In genomic region chr1:217977943-217978342, GRCh38 we compare ENCODE assay signal across 36 cellular contexts.
"Had no signal": no experiment of that assay in that cellular context is flagged by ENCODE, and none has a peak within 500 bp of the region (broad histone marks: within the 10 kb centered on the region; RNA-seq: fewer than 3 reads in every experiment).

No MANE protein-coding gene starts in this region.

- H3K27me3 Mint-ChIP-seq: activated CD4-positive, alpha-beta memory T cell treated with anti-CD3 and anti-CD28 coated beads for 36 hours; activated CD4-positive, alpha-beta T cell treated with anti-CD3 and anti-CD28 coated beads for 36 hours; activated CD4-positive, alpha-beta T cell treated with anti-CD3 and anti-CD28 coated beads, Interleukin-2, amount 10 ng/mL, durations not matched to agents 24 days and 14 days; activated CD8-positive, alpha-beta memory T cell treated with anti-CD3 and anti-CD28 coated beads, Interleukin-2, amount 10 ng/mL, durations not matched to agents 7 days and 5 days; activated naive CD4-positive, alpha-beta T cell treated with anti-CD3 and anti-CD28 coated beads, Interleukin-2, amount 50 U/mL, for 24 hours; activated naive CD8-positive, alpha-beta T cell treated with anti-CD3 and anti-CD28 coated beads for 36 hours; activated naive CD8-positive, alpha-beta T cell treated with anti-CD3 and anti-CD28 coated beads, Interleukin-2, amount 50 U/mL, for 24 hours; T-helper 17 cell had no signal

- H3K4me1 Mint-ChIP-seq: activated CD4-positive, alpha-beta T cell treated with anti-CD3 and anti-CD28 coated beads for 36 hours; activated CD4-positive, alpha-beta T cell treated with anti-CD3 and anti-CD28 coated beads, Interleukin-2, amount 10 ng/mL, durations not matched to agents 24 days and 14 days; activated CD8-positive, alpha-beta memory T cell treated with anti-CD3 and anti-CD28 coated beads, Interleukin-2, amount 10 ng/mL, durations not matched to agents 7 days and 5 days; activated naive CD4-positive, alpha-beta T cell treated with anti-CD3 and anti-CD28 coated beads, Interleukin-2, amount 50 U/mL, for 24 hours; activated naive CD8-positive, alpha-beta T cell treated with anti-CD3 and anti-CD28 coated beads for 36 hours; activated naive CD8-positive, alpha-beta T cell treated with anti-CD3 and anti-CD28 coated beads, Interleukin-2, amount 50 U/mL, for 24 hours; brain; endodermal cell; T-helper 17 cell had no signal

- DNase-seq: activated CD4-positive, alpha-beta memory T cell treated with anti-CD3 and anti-CD28 coated beads for 36 hours; activated CD4-positive, alpha-beta T cell treated with anti-CD3 and anti-CD28 coated beads for 36 hours; activated CD4-positive, alpha-beta T cell treated with anti-CD3 and anti-CD28 coated beads, Interleukin-2, amount 10 ng/mL, durations not matched to agents 24 days and 14 days; activated CD4-positive, CD25-positive, alpha-beta regulatory T cell; activated CD4-positive, CD25-positive, alpha-beta regulatory T cell treated with anti-CD3 and anti-CD28 coated beads, Interleukin-2, amount 50 U/mL, for 72 hours; activated CD8-positive, alpha-beta memory T cell treated with anti-CD3 and anti-CD28 coated beads, Interleukin-2, amount 10 ng/mL, durations not matched to agents 7 days and 5 days; activated CD8-positive, alpha-beta memory T cell treated with anti-CD3 and anti-CD28 coated beads, Interleukin-2, amount 50 U/mL, for 4 hours; activated CD8-positive, alpha-beta T cell treated with anti-CD3 and anti-CD28 coated beads, Interleukin-2, amount 10 ng/mL, durations not matched to agents 7 days and 5 days; activated effector memory CD4-positive, alpha-beta T cell treated with anti-CD3 and anti-CD28 coated beads, Interleukin-2, amount 50 U/mL, for 16 hours; activated naive CD4-positive, alpha-beta T cell treated with anti-CD3 and anti-CD28 coated beads for 36 hours; activated naive CD8-positive, alpha-beta T cell treated with anti-CD3 and anti-CD28 coated beads for 36 hours; activated naive CD8-positive, alpha-beta T cell treated with anti-CD3 and anti-CD28 coated beads, Interleukin-2, amount 50 U/mL, for 24 hours; activated T-cell treated with anti-CD3 and anti-CD28 coated beads, Interleukin-2, amount 50 U/mL, for 1 hour; activated T-cell treated with anti-CD3 and anti-CD28 coated beads, Interleukin-2, amount 50 U/mL, for 48 hours; adrenal gland; amygdala; aorta; central memory CD4-positive, alpha-beta T cell; cerebellar nuclear complex; colonic mucosa; effector CD8-positive, alpha-beta T cell; foreskin fibroblast; heart right ventricle; T-helper 17 cell; T1000; WERI-Rb-1 had no signal

- H3K4me3 ChIP-seq: adrenal gland, breast epithelium, cardiac muscle cell, colonic mucosa, heart right ventricle, hepatocyte had no signal

- H2AFZ ChIP-seq: hepatocyte had no signal

- ATAC-seq: activated CD4-positive, alpha-beta T cell treated with anti-CD3 and anti-CD28 coated beads for 36 hours; activated CD8-positive, alpha-beta memory T cell treated with anti-CD3 and anti-CD28 coated beads, Interleukin-2, amount 10 ng/mL, durations not matched to agents 7 days and 5 days; activated CD8-positive, alpha-beta T cell treated with anti-CD3 and anti-CD28 coated beads, Interleukin-2, amount 10 ng/mL, durations not matched to agents 7 days and 5 days; activated naive CD8-positive, alpha-beta T cell treated with anti-CD3 and anti-CD28 coated beads, Interleukin-2, amount 50 U/mL, for 24 hours; esophagus mucosa; heart right ventricle; T-helper 17 cell had no signal

- H3K79me2 ChIP-seq: hepatocyte had no signal

- H3K9me3 Mint-ChIP-seq: activated CD4-positive, alpha-beta T cell treated with anti-CD3 and anti-CD28 coated beads, Interleukin-2, amount 10 ng/mL, durations not matched to agents 24 days and 14 days; activated naive CD8-positive, alpha-beta T cell treated with anti-CD3 and anti-CD28 coated beads for 36 hours; activated T-helper 2 cell treated with anti-CD3 and anti-CD28 coated beads, Interferon-gamma antibody, Interleukin-2, Interleukin-4, amounts not matched to agents 10 μg/mL and 5 μg/mL and 100 μg/mL, durations not matched to agents 14 hours and 24 hours and 36 hours; endodermal cell had no signal

- H3K9me3 ChIP-seq: adrenal gland, breast epithelium, colonic mucosa, heart right ventricle had no signal

- H3K27ac Mint-ChIP-seq: activated CD4-positive, alpha-beta memory T cell treated with anti-CD3 and anti-CD28 coated beads for 36 hours; activated CD4-positive, alpha-beta T cell treated with anti-CD3 and anti-CD28 coated beads for 36 hours; activated CD4-positive, alpha-beta T cell treated with anti-CD3 and anti-CD28 coated beads, Interleukin-2, amount 10 ng/mL, durations not matched to agents 24 days and 14 days; activated CD8-positive, alpha-beta memory T cell treated with anti-CD3 and anti-CD28 coated beads, Interleukin-2, amount 10 ng/mL, durations not matched to agents 7 days and 5 days; activated CD8-positive, alpha-beta T cell treated with anti-CD3 and anti-CD28 coated beads, Interleukin-2, amount 10 ng/mL, durations not matched to agents 7 days and 5 days; activated naive CD4-positive, alpha-beta T cell treated with anti-CD3 and anti-CD28 coated beads for 36 hours; activated naive CD4-positive, alpha-beta T cell treated with anti-CD3 and anti-CD28 coated beads, Interleukin-2, amount 50 U/mL, for 24 hours; activated naive CD8-positive, alpha-beta T cell treated with anti-CD3 and anti-CD28 coated beads for 36 hours; activated naive CD8-positive, alpha-beta T cell treated with anti-CD3 and anti-CD28 coated beads, Interleukin-2, amount 50 U/mL, for 24 hours; activated T-helper 1 cell treated with anti-CD3 and anti-CD28 coated beads, Interleukin-12 subunit alpha, Interleukin-12 subunit beta, Interleukin-2, Interleukin-4 antibody, amounts not matched to agents 30 ng/mL and 10 ng/mL and 1 ng/mL, durations not matched to agents 14 hours and 24 hours and 36 hours; activated T-helper 2 cell treated with anti-CD3 and anti-CD28 coated beads, Interferon-gamma antibody, Interleukin-2, Interleukin-4, amounts not matched to agents 10 μg/mL and 5 μg/mL and 100 μg/mL, durations not matched to agents 14 hours and 24 hours and 36 hours; brain; endodermal cell; T-helper 17 cell; T-helper 2 cell treated with Interferon-gamma antibody and Interleukin-4, amounts not matched to agents 5 μg/mL and 100 μg/mL, for 36 hours had no signal

- H3K4me1 ChIP-seq: adrenal gland, breast epithelium, colonic mucosa, heart right ventricle had no signal

- H3K36me3 ChIP-seq: adrenal gland, breast epithelium, cardiac muscle cell, colonic mucosa, heart right ventricle, WERI-Rb-1 had no signal

- H3K4me3 Mint-ChIP-seq: activated CD4-positive, alpha-beta memory T cell treated with anti-CD3 and anti-CD28 coated beads for 36 hours; activated CD4-positive, alpha-beta T cell treated with anti-CD3 and anti-CD28 coated beads for 36 hours; activated CD4-positive, alpha-beta T cell treated with anti-CD3 and anti-CD28 coated beads, Interleukin-2, amount 10 ng/mL, durations not matched to agents 24 days and 14 days; activated CD8-positive, alpha-beta memory T cell treated with anti-CD3 and anti-CD28 coated beads, Interleukin-2, amount 10 ng/mL, durations not matched to agents 7 days and 5 days; activated CD8-positive, alpha-beta T cell treated with anti-CD3 and anti-CD28 coated beads, Interleukin-2, amount 10 ng/mL, durations not matched to agents 7 days and 5 days; activated naive CD4-positive, alpha-beta T cell treated with anti-CD3 and anti-CD28 coated beads for 36 hours; activated naive CD4-positive, alpha-beta T cell treated with anti-CD3 and anti-CD28 coated beads, Interleukin-2, amount 50 U/mL, for 24 hours; activated naive CD8-positive, alpha-beta T cell treated with anti-CD3 and anti-CD28 coated beads for 36 hours; activated naive CD8-positive, alpha-beta T cell treated with anti-CD3 and anti-CD28 coated beads, Interleukin-2, amount 50 U/mL, for 24 hours; activated T-helper 1 cell treated with anti-CD3 and anti-CD28 coated beads, Interleukin-12 subunit alpha, Interleukin-12 subunit beta, Interleukin-2, Interleukin-4 antibody, amounts not matched to agents 30 ng/mL and 10 ng/mL and 1 ng/mL, durations not matched to agents 14 hours and 24 hours and 36 hours; brain; endodermal cell; T-helper 17 cell; T-helper 2 cell treated with Interferon-gamma antibody and Interleukin-4, amounts not matched to agents 5 μg/mL and 100 μg/mL, for 36 hours had no signal

- H3K4me2 ChIP-seq: hepatocyte had no signal

- H3K27me3 ChIP-seq: adrenal gland, breast epithelium, cardiac muscle cell, colonic mucosa, heart right ventricle, hepatocyte had no signal

- H3K27ac ChIP-seq: adrenal gland, breast epithelium, cardiac muscle cell, colonic mucosa, heart right ventricle, hepatocyte, WERI-Rb-1 had no signal

- H3K36me3 Mint-ChIP-seq: activated CD4-positive, alpha-beta memory T cell treated with anti-CD3 and anti-CD28 coated beads for 36 hours; activated CD8-positive, alpha-beta memory T cell treated with anti-CD3 and anti-CD28 coated beads, Interleukin-2, amount 10 ng/mL, durations not matched to agents 7 days and 5 days; activated naive CD4-positive, alpha-beta T cell treated with anti-CD3 and anti-CD28 coated beads, Interleukin-2, amount 50 U/mL, for 24 hours; activated naive CD8-positive, alpha-beta T cell treated with anti-CD3 and anti-CD28 coated beads for 36 hours; brain had no signal
